24 cellular contexts compared by ENCODE assay signal in genomic region chr10:61400524-61400923, GRCh38. TPM values are rescaled to one million over a fixed set of nuclear protein-coding genes. Genes with fewer than 3 reads are reported as not detected.
"Had no signal": no experiment of that assay in that cellular context is flagged by ENCODE, and none has a peak within 500 bp of the region (broad histone marks: within the 10 kb centered on the region; RNA-seq: fewer than 3 reads in every experiment).

No MANE protein-coding gene starts in this region.

- H3K36me3 Mint-ChIP-seq: brain had no signal

- H3K36me3 ChIP-seq: heart right ventricle, left lung, thyroid gland, uterus had no signal

- H3K4me3 Mint-ChIP-seq: activated CD4-positive, alpha-beta T cell treated with anti-CD3 and anti-CD28 coated beads, Interleukin-2, amount 10 ng/mL, durations not matched to agents 24 days and 14 days; activated CD8-positive, alpha-beta T cell treated with anti-CD3 and anti-CD28 coated beads, Interleukin-2, amount 10 ng/mL, durations not matched to agents 7 days and 5 days; activated naive CD8-positive, alpha-beta T cell treated with anti-CD3 and anti-CD28 coated beads, Interleukin-2, amount 10 ng/mL, durations not matched to agents 7 days and 5 days; activated T-cell treated with anti-CD3 and anti-CD28 coated beads, Interleukin-2, amount 50 U/mL, for 24 hours; brain; central memory CD8-positive, alpha-beta T cell; dendritic cell treated with granulocyte-macrophage colony-stimulating factor and Interleukin-4, amounts not matched to agents 40 ng/mL and 50 ng/mL, for 4 days had no signal

- H3K9me3 Mint-ChIP-seq: activated CD4-positive, alpha-beta T cell treated with anti-CD3 and anti-CD28 coated beads, Interleukin-2, amount 10 ng/mL, durations not matched to agents 24 days and 14 days; activated naive CD8-positive, alpha-beta T cell treated with anti-CD3 and anti-CD28 coated beads, Interleukin-2, amount 10 ng/mL, durations not matched to agents 7 days and 5 days; activated T-cell treated with anti-CD3 and anti-CD28 coated beads, Interleukin-2, amount 50 U/mL, for 24 hours; activated T-helper 2 cell treated with anti-CD3 and anti-CD28 coated beads, Interferon-gamma antibody, Interleukin-2, Interleukin-4, amounts not matched to agents 10 μg/mL and 5 μg/mL and 100 μg/mL, durations not matched to agents 14 hours and 24 hours and 36 hours; brain; central memory CD8-positive, alpha-beta T cell; dendritic cell treated with granulocyte-macrophage colony-stimulating factor and Interleukin-4, amounts not matched to agents 40 ng/mL and 50 ng/mL, for 4 days had no signal

- H3K27ac Mint-ChIP-seq: activated CD4-positive, alpha-beta T cell treated with anti-CD3 and anti-CD28 coated beads, Interleukin-2, amount 10 ng/mL, durations not matched to agents 24 days and 14 days; activated CD8-positive, alpha-beta T cell treated with anti-CD3 and anti-CD28 coated beads, Interleukin-2, amount 10 ng/mL, durations not matched to agents 7 days and 5 days; activated naive CD8-positive, alpha-beta T cell treated with anti-CD3 and anti-CD28 coated beads, Interleukin-2, amount 10 ng/mL, durations not matched to agents 7 days and 5 days; activated T-cell treated with anti-CD3 and anti-CD28 coated beads, Interleukin-2, amount 50 U/mL, for 24 hours; activated T-helper 2 cell treated with anti-CD3 and anti-CD28 coated beads, Interferon-gamma antibody, Interleukin-2, Interleukin-4, amounts not matched to agents 10 μg/mL and 5 μg/mL and 100 μg/mL, durations not matched to agents 14 hours and 24 hours and 36 hours; brain; dendritic cell treated with granulocyte-macrophage colony-stimulating factor and Interleukin-4, amounts not matched to agents 40 ng/mL and 50 ng/mL, for 4 days had no signal

- ATAC-seq: activated CD8-positive, alpha-beta T cell treated with anti-CD3 and anti-CD28 coated beads, Interleukin-2, amount 10 ng/mL, durations not matched to agents 7 days and 5 days; heart right ventricle; left lung had no signal

- DNase-seq: activated CD4-positive, alpha-beta T cell treated with anti-CD3 and anti-CD28 coated beads, Interleukin-2, amount 10 ng/mL, durations not matched to agents 24 days and 14 days; activated CD8-positive, alpha-beta T cell treated with anti-CD3 and anti-CD28 coated beads, Interleukin-2, amount 10 ng/mL, durations not matched to agents 7 days and 5 days; activated naive CD4-positive, alpha-beta T cell treated with Interleukin-2 at 50 U/mL for 16 hours; activated naive CD8-positive, alpha-beta T cell treated with anti-CD3 and anti-CD28 coated beads, Interleukin-2, amount 10 ng/mL, durations not matched to agents 7 days and 5 days; activated T-cell treated with anti-CD3 and anti-CD28 coated beads, Interleukin-2, amount 50 U/mL, for 24 hours; amygdala; effector CD8-positive, alpha-beta T cell; erythroblast; heart right ventricle; left lung; mammary epithelial cell; occipital lobe; retina; stimulated activated CD4-positive, alpha-beta T cell treated with anti-CD3 and anti-CD28 coated beads, Interleukin-2, amount 100 ng/mL, for 24 hours; stimulated activated naive CD4-positive, alpha-beta T cell treated with Interleukin-2 at 50 U/mL for 16 hours; T1000; thyroid gland; uterus had no signal

- H3K9me3 ChIP-seq: heart right ventricle, left lung, thyroid gland, uterus had no signal

- H3K27me3 ChIP-seq: heart right ventricle, left lung, thyroid gland, uterus had no signal

- H3K27me3 Mint-ChIP-seq: activated naive CD8-positive, alpha-beta T cell treated with anti-CD3 and anti-CD28 coated beads, Interleukin-2, amount 10 ng/mL, durations not matched to agents 7 days and 5 days; activated T-cell treated with anti-CD3 and anti-CD28 coated beads, Interleukin-2, amount 50 U/mL, for 24 hours; central memory CD8-positive, alpha-beta T cell; dendritic cell treated with granulocyte-macrophage colony-stimulating factor and Interleukin-4, amounts not matched to agents 40 ng/mL and 50 ng/mL, for 4 days had no signal

- H3K27ac ChIP-seq: heart right ventricle, left lung, thyroid gland, uterus had no signal

- H3K4me3 ChIP-seq: heart right ventricle, left lung, thyroid gland, uterus had no signal

- H3K4me1 ChIP-seq: uterus had no signal

RNA-seq across cellular contexts. Expression of gene TMEM26, which starts 52.7 kb away (rescaled TPM):
- total RNA-seq: activated CD4-positive, alpha-beta T cell treated with anti-CD3 and anti-CD28 coated beads, Interleukin-2, amount 10 ng/mL, durations not matched to agents 24 days and 14 days; activated CD8-positive, alpha-beta T cell treated with anti-CD3 and anti-CD28 coated beads, Interleukin-2, amount 10 ng/mL, durations not matched to agents 7 days and 5 days; activated naive CD8-positive, alpha-beta T cell treated with anti-CD3 and anti-CD28 coated beads, Interleukin-2, amount 10 ng/mL, durations not matched to agents 7 days and 5 days; activated T-helper 2 cell treated with anti-CD3 and anti-CD28 coated beads, Interferon-gamma antibody, Interleukin-2, Interleukin-4, amounts not matched to agents 10 μg/mL and 5 μg/mL and 100 μg/mL, durations not matched to agents 14 hours and 24 hours and 36 hours; mammary epithelial cell; T-helper 1 cell treated with Interleukin-12 subunit alpha and Interleukin-12 subunit beta and Interleukin-4 antibody, amounts not matched to agents 30 ng/mL and 1 ng/mL, for 36 hours had no signal
- polyA plus RNA-seq: mammary epithelial cell, neural cell had no signal
